2 cellular contexts compared by ENCODE assay signal in genomic region chr2:69368588-69368987, GRCh38.
TF ChIP-seq lines count a peak whose summit lies in the region.

No MANE protein-coding gene starts in this region.

TF ChIP-seq in WTC11, 78 proteins besides CTCF, POLR2A, EP300 and RAD21 (continued from another document and continues in another):
- TF ChIP-seq ZNF281 (CRISPR knock-in tag; IDR thresholded peaks at IDR 0.05) (no peak), GRHL2 (CRISPR knock-in tag; IDR thresholded peaks at IDR 0.05; ENCODE audit: insufficient replicate concordance, severe bottlenecking) (no peak), NR2C2 (CRISPR knock-in tag; IDR thresholded peaks at IDR 0.05) (no peak), ZBTB21 (CRISPR knock-in tag; IDR thresholded peaks at IDR 0.05; ENCODE audit: borderline replicate concordance) (no peak), ZNF532 (CRISPR knock-in tag; IDR thresholded peaks at IDR 0.05; ENCODE audit: borderline replicate concordance) (no peak), TEAD1 (CRISPR knock-in tag; IDR thresholded peaks at IDR 0.05) (no peak), ARID4B (CRISPR knock-in tag; IDR thresholded peaks at IDR 0.05; ENCODE audit: borderline replicate concordance) (no peak), ERG (CRISPR knock-in tag; IDR thresholded peaks at IDR 0.05) (no peak)

TF ChIP-seq in K562, 482 proteins besides CTCF, POLR2A, EP300 and RAD21 (continued from another document):
- TF ChIP-seq, protein P1, sequence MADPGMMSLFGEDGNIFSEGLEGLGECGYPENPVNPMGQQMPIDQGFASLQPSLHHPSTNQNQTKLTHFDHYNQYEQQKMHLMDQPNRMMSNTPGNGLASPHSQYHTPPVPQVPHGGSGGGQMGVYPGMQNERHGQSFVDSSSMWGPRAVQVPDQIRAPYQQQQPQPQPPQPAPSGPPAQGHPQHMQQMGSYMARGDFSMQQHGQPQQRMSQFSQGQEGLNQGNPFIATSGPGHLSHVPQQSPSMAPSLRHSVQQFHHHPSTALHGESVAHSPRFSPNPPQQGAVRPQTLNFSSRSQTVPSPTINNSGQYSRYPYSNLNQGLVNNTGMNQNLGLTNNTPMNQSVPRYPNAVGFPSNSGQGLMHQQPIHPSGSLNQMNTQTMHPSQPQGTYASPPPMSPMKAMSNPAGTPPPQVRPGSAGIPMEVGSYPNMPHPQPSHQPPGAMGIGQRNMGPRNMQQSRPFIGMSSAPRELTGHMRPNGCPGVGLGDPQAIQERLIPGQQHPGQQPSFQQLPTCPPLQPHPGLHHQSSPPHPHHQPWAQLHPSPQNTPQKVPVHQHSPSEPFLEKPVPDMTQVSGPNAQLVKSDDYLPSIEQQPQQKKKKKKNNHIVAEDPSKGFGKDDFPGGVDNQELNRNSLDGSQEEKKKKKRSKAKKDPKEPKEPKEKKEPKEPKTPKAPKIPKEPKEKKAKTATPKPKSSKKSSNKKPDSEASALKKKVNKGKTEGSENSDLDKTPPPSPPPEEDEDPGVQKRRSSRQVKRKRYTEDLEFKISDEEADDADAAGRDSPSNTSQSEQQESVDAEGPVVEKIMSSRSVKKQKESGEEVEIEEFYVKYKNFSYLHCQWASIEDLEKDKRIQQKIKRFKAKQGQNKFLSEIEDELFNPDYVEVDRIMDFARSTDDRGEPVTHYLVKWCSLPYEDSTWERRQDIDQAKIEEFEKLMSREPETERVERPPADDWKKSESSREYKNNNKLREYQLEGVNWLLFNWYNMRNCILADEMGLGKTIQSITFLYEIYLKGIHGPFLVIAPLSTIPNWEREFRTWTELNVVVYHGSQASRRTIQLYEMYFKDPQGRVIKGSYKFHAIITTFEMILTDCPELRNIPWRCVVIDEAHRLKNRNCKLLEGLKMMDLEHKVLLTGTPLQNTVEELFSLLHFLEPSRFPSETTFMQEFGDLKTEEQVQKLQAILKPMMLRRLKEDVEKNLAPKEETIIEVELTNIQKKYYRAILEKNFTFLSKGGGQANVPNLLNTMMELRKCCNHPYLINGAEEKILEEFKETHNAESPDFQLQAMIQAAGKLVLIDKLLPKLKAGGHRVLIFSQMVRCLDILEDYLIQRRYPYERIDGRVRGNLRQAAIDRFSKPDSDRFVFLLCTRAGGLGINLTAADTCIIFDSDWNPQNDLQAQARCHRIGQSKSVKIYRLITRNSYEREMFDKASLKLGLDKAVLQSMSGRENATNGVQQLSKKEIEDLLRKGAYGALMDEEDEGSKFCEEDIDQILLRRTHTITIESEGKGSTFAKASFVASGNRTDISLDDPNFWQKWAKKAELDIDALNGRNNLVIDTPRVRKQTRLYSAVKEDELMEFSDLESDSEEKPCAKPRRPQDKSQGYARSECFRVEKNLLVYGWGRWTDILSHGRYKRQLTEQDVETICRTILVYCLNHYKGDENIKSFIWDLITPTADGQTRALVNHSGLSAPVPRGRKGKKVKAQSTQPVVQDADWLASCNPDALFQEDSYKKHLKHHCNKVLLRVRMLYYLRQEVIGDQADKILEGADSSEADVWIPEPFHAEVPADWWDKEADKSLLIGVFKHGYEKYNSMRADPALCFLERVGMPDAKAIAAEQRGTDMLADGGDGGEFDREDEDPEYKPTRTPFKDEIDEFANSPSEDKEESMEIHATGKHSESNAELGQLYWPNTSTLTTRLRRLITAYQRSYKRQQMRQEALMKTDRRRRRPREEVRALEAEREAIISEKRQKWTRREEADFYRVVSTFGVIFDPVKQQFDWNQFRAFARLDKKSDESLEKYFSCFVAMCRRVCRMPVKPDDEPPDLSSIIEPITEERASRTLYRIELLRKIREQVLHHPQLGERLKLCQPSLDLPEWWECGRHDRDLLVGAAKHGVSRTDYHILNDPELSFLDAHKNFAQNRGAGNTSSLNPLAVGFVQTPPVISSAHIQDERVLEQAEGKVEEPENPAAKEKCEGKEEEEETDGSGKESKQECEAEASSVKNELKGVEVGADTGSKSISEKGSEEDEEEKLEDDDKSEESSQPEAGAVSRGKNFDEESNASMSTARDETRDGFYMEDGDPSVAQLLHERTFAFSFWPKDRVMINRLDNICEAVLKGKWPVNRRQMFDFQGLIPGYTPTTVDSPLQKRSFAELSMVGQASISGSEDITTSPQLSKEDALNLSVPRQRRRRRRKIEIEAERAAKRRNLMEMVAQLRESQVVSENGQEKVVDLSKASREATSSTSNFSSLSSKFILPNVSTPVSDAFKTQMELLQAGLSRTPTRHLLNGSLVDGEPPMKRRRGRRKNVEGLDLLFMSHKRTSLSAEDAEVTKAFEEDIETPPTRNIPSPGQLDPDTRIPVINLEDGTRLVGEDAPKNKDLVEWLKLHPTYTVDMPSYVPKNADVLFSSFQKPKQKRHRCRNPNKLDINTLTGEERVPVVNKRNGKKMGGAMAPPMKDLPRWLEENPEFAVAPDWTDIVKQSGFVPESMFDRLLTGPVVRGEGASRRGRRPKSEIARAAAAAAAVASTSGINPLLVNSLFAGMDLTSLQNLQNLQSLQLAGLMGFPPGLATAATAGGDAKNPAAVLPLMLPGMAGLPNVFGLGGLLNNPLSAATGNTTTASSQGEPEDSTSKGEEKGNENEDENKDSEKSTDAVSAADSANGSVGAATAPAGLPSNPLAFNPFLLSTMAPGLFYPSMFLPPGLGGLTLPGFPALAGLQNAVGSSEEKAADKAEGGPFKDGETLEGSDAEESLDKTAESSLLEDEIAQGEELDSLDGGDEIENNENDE (IDR thresholded peaks at IDR 0.05; ENCODE audit: low read depth, low read length), result no peak
- TF ChIP-seq ZZZ3 (IDR thresholded peaks at IDR 0.05) (peak; percentile 59; the same call in 1 of the 2 replicates), ZSCAN32 (CRISPR knock-in tag; IDR thresholded peaks at IDR 0.05) (no peak)
